Comparison of ENCODE assay signal across 1 cellular context in genomic region chr1:109959632-109959973, GRCh38.
TF ChIP-seq lines count a peak whose summit lies in the region.

No MANE protein-coding gene starts in this region.

TF ChIP-seq in IMR-90, 13 proteins besides CTCF, POLR2A, EP300 and RAD21:
- TF ChIP-seq SMC3 (IDR thresholded peaks at IDR 0.05; ENCODE audit: low read depth, low read length) (no peak), CHD1 (IDR thresholded peaks at IDR 0.05; ENCODE audit: low read depth, low read length) (no peak), RCOR1 (IDR thresholded peaks at IDR 0.05; ENCODE audit: insufficient replicate concordance, low read length) (no peak), BHLHE40 (IDR thresholded peaks at IDR 0.05; ENCODE audit: low read depth, low read length) (no peak), FOS (IDR thresholded peaks at IDR 0.05; ENCODE audit: low read depth, low read length) (no peak), RFX5 (IDR thresholded peaks at IDR 0.05; ENCODE audit: low read depth, low read length) (no peak), NFE2L2 (IDR thresholded peaks at IDR 0.05; ENCODE audit: low read depth, low read length) (no peak), MXI1 (IDR thresholded peaks at IDR 0.05; ENCODE audit: borderline replicate concordance, low read depth, low read length) (no peak), USF2 (IDR thresholded peaks at IDR 0.05; ENCODE audit: low read depth, low read length) (no peak), ELK1 (IDR thresholded peaks at IDR 0.05; ENCODE audit: borderline replicate concordance, low read depth, low read length) (no peak), CEBPB (IDR thresholded peaks at IDR 0.05; ENCODE audit: low read depth, low read length) (no peak), MAFK (IDR thresholded peaks at IDR 0.05; ENCODE audit: low read depth, low read length) (no peak), MAZ (IDR thresholded peaks at IDR 0.05; ENCODE audit: borderline replicate concordance, low read depth, low read length) (no peak)
TF ChIP-seq in IMR-90: peak in this region for 0.
